In the genomic region with DNA sequence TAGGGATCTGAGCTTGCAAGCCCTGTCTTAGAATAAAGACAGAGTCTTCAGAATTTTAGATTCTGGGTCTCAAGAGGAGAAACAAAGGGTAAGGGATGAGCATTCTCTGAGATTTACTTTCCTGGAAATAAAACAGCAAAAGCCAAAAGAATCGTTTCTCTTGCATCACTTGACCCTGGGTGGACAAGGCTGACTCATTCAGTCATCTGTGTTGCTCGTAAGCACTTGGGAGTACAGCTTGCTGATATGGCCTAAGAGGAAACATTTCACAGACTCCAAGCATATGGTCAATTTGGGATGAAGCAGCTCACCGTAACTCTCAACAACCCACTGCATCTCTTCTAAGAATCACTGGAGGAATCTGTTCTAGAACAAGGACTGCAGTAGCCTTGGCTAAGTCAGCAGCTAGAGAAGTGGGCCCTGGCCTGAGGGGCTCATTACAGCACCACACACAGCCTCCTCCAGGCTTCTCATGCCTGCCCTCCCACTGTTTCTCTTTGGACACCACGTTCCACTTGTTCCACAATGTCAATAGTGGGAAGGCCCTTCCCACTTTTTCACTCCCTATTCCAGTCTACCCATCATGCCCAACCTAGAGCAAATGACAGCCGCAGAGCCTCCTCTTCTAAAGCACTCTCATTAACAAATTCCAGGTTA, we compare ENCODE assay signal across 12 cellular contexts.
DNase-seq lines count a peak whose midpoint lies in the region; ATAC-seq, FAIRE-seq and TF ChIP-seq lines count a peak whose summit lies in the region.
"Had no signal": no experiment of that assay in that cellular context is flagged by ENCODE, and none has a peak within 500 bp of the region (broad histone marks: within the 10 kb centered on the region; RNA-seq: fewer than 3 reads in every experiment).

No MANE protein-coding gene starts in this region.

- H3K9me3 ChIP-seq in K562 (replicated peaks; ENCODE audit: control insufficient read depth, insufficient read depth, low read depth, low read length) (no peaks in the 10 kb centered on the region), suprapubic skin (no peaks in the 10 kb centered on the region)

- no peak for TF ChIP-seq RAD21 in K562 (CRISPR knock-in tag; conservative IDR thresholded peaks at IDR 0.05 in 1 of 2, IDR thresholded peaks at IDR 0.05 in 1 of 2)

- H3K4me3 Mint-ChIP-seq in immature natural killer cell = no peak overlapping the region
- H3K4me3 Mint-ChIP-seq: activated B cell treated with CpG ODN at 0.5 μM for 24 hours had no signal

- H3K27ac ChIP-seq in K562 (ENCODE audit: extremely low read depth, low read depth, low read length) = no peak overlapping the region
- H3K27ac ChIP-seq in suprapubic skin = peak overlapping the region; percentile 61

- H3K79me2 ChIP-seq in K562 (ENCODE audit: control insufficient read depth, insufficient read depth, low read length) = no peaks in the 10 kb centered on the region

- no peak overlapping the region for H3K4me2 ChIP-seq in K562 (ENCODE audit: insufficient read depth, low read length)

- H3K27me3 ChIP-seq in K562 (ENCODE audit: control insufficient read depth in 2 of 2, insufficient read depth in 2 of 2, low read length in 2 of 2) (peaks cover 13 to 20% of the 10 kb centered on the region in 2 experiments), suprapubic skin (no peaks in the 10 kb centered on the region)

- peak; percentile 61 for ATAC-seq in K562

- in situ Hi-C loops in K562 (cut with MboI) = no loop called here

- H3K4me1 Mint-ChIP-seq in immature natural killer cell = peaks cover 51 to 93% of the 10 kb centered on the region in 2 donors

- TF ChIP-seq EP300 in K562 (IDR thresholded peaks at IDR 0.05; ENCODE audit: low read length) = no peak
- TF ChIP-seq EP300 in suprapubic skin (IDR thresholded peaks at IDR 0.05) = no peak

- no peak overlapping the region for H3K9ac ChIP-seq in K562 (ENCODE audit: insufficient read depth in 1 of 2, low read depth in 2 of 2, low read length in 2 of 2)

- CTCF ChIA-PET in K562 (lab: Yijun Ruan, JAX; ENCODE audit: low intra/inter-chr PET ratio) = no interaction called here

- no peak for TF ChIP-seq CTCF in K562 (IDR thresholded peaks at IDR 0.05 in 2 of 3, conservative IDR thresholded peaks at IDR 0.05 in 1 of 3; ENCODE audit: insufficient read depth in 2 of 3, low read depth in 1 of 3, low read length in 3 of 3)
- no peak for TF ChIP-seq CTCF in suprapubic skin (IDR thresholded peaks at IDR 0.05)

- no peak overlapping the region for H2AFZ ChIP-seq in K562 (ENCODE audit: low read depth, low read length)

- H3K27me3 Mint-ChIP-seq in immature natural killer cell (ENCODE audit: low read depth in 3 of 3) = peaks cover 0 to 1% (median 0%) of the 10 kb centered on the region in 3 donors
- H3K27me3 Mint-ChIP-seq: activated B cell treated with CpG ODN at 0.5 μM for 24 hours had no signal

- H4K20me1 ChIP-seq in K562 (replicated peaks; ENCODE audit: control insufficient read depth, insufficient read depth, low read length) = no peaks in the 10 kb centered on the region

- no peaks in the 10 kb centered on the region for H3K9me1 ChIP-seq in K562 (ENCODE audit: control insufficient read depth, insufficient read depth, low read length)

- no peaks in the 10 kb centered on the region for H3K9me3 Mint-ChIP-seq in immature natural killer cell
- H3K9me3 Mint-ChIP-seq: activated B cell treated with CpG ODN at 0.5 μM for 24 hours had no signal

- no peaks in the 10 kb centered on the region for H3K4me1 ChIP-seq in K562 (replicated peaks in 1 of 2; ENCODE audit: control insufficient read depth in 2 of 2, insufficient read depth in 2 of 2, low read length in 2 of 2)
- peaks cover 22% of the 10 kb centered on the region for H3K4me1 ChIP-seq in suprapubic skin

- intact Hi-C loops in K562 (cut with micrococcal nuclease) = no loop called here

- H3K27ac Mint-ChIP-seq in immature natural killer cell = peak overlapping the region in 4 of 6 donors; percentile 12 to 71 (median 26)
- H3K27ac Mint-ChIP-seq: activated B cell treated with CpG ODN at 0.5 μM for 24 hours had no signal

- no peak for FAIRE-seq in K562 (lab: Jason Lieb, UNC)
- FAIRE-seq: urothelium cell line had no signal

- no TSS peak for BruUV-seq in K562 (replicated peaks; lab: Mats Ljungman, UMichigan)

- peak; percentile 69 for DNase-seq in HT1080 (ENCODE audit: low read depth)
- no peak for DNase-seq in K562 (ENCODE audit: extremely low read depth in 1 of 4, low spot score in 3 of 4)
- no peak for DNase-seq in immature natural killer cell
- no peak for DNase-seq in suprapubic skin (ENCODE audit: low spot score in 2 of 2)
- no peak for DNase-seq in effector CD8-positive, alpha-beta T cell (lab: John Stamatoyannopoulos, UW)
- DNase-seq in activated naive CD4-positive, alpha-beta T cell treated with anti-CD3 and anti-CD28 coated beads, Interleukin-2, amount 50 U/mL, for 16 hours = no peak
- no peak for DNase-seq in effector CD4-positive, alpha-beta T cell
- no peak for DNase-seq in activated gamma-delta T cell (lab: John Stamatoyannopoulos, UW)
- DNase-seq: activated B cell treated with CpG ODN at 0.5 μM for 24 hours, NCI-H1417 treated with DMSO at 0.1 percent for 48 hours, posterior cingulate gyrus had no signal

- H3K36me3 Mint-ChIP-seq in immature natural killer cell = peaks cover 14 to 34% (median 18%) of the 10 kb centered on the region in 3 donors

- H3K4me3 ChIP-seq in K562 = no peak overlapping the region
- H3K4me3 ChIP-seq in suprapubic skin = no peak overlapping the region

- 0% methylated on average over 5 of the region's 5 CpGs for WGBS in K562 (ENCODE audit: insufficient coverage, low coverage, missing lambda C conversion rate)
- 67% methylated on average over 5 of the region's 5 CpGs for WGBS in suprapubic skin

- POLR2A ChIA-PET in K562 (lab: Yijun Ruan, JAX) = interaction anchor here (0.7 kb wide), 1 partner anchor 42 kb away, joined by 3 read pairs; no protein-coding TSS in a partner anchor

- TF ChIP-seq POLR2A in K562 (conservative IDR thresholded peaks at IDR 0.05) = no peak
- no peak for TF ChIP-seq POLR2A in suprapubic skin (IDR thresholded peaks at IDR 0.05)

- H3K36me3 ChIP-seq in K562 (ENCODE audit: control insufficient read depth, insufficient read depth, low read length) (no peaks in the 10 kb centered on the region), suprapubic skin (peaks cover 3% of the 10 kb centered on the region)

TF ChIP-seq in K562, 482 proteins besides CTCF, POLR2A, EP300 and RAD21:
- peak; percentile 43; the same call in 1 of the 2 replicates for TF ChIP-seq JUND (IDR thresholded peaks at IDR 0.05; ENCODE audit: borderline replicate concordance, low read depth, low read length)
- TF ChIP-seq JUND (tag; IDR thresholded peaks at IDR 0.05; ENCODE audit: borderline replicate concordance, low read depth, low read length) = no peak
- TF ChIP-seq ATF3 (IDR thresholded peaks at IDR 0.05) = peak; percentile 73; the same call in 1 of the 2 replicates
- no peak for TF ChIP-seq ATF3 (CRISPR knock-in tag; conservative IDR thresholded peaks at IDR 0.05)
- TF ChIP-seq CEBPG (CRISPR knock-in tag; IDR thresholded peaks at IDR 0.05) = no peak
- peak in 1 of 2 experiments; percentile 78; a peak in 2 of 4 replicates for TF ChIP-seq CEBPG (tag; conservative IDR thresholded peaks at IDR 0.05 in 1 of 2, IDR thresholded peaks at IDR 0.05 in 1 of 2)
- no peak for TF ChIP-seq POLR2AphosphoS2 (IDR thresholded peaks at IDR 0.05; ENCODE audit: low read length)
- TF ChIP-seq RCOR1 (IDR thresholded peaks at IDR 0.05; ENCODE audit: borderline replicate concordance in 1 of 2, low read depth in 2 of 2, low read length in 2 of 2) = 0 out of 4 replicates have a peak, but pooled peaks of 1 of the 2 experiments have one; percentile 18
- TF ChIP-seq GABPA (tag; conservative IDR thresholded peaks at IDR 0.05; ENCODE audit: low read depth) = no peak
- TF ChIP-seq FOSL1 (tag; conservative IDR thresholded peaks at IDR 0.05) = peak; percentile 65
TF ChIP-seq in K562: peak in this region for 5.
